Comparison of ENCODE assay signal across 20 cellular contexts in genomic region chr7:17432793-17433192, GRCh38.
DNase-seq lines count a peak whose midpoint lies in the region; ATAC-seq and TF ChIP-seq lines count a peak whose summit lies in the region.
"Had no signal": no experiment of that assay in that cellular context is flagged by ENCODE, and none has a peak within 500 bp of the region (broad histone marks: within the 10 kb centered on the region; RNA-seq: fewer than 3 reads in every experiment).

No MANE protein-coding gene starts in this region.

- no peak overlapping the region for H3K4ac ChIP-seq in mesenchymal stem cell (ENCODE audit: low read depth in 1 of 2, low read length in 2 of 2)

- no peak for TF ChIP-seq CTCF in PC-3 (conservative IDR thresholded peaks at IDR 0.05; ENCODE audit: low read depth, low read length)

- peaks cover 13% of the 10 kb centered on the region for H3K9me3 Mint-ChIP-seq in activated CD4-positive, alpha-beta T cell treated with anti-CD3 and anti-CD28 coated beads, Interleukin-2, amount 10 ng/mL, durations not matched to agents 7 days and 5 days
- peaks cover 13% of the 10 kb centered on the region for H3K9me3 Mint-ChIP-seq in activated CD4-positive, alpha-beta T cell treated with anti-CD3 and anti-CD28 coated beads, Interleukin-2, amount 10 ng/mL, durations not matched to agents 24 days and 14 days

- H2AFZ ChIP-seq in PC-3 (ENCODE audit: low read length) (no peak overlapping the region), mesenchymal stem cell (ENCODE audit: low read depth, low read length) (no peak overlapping the region)
- H2AFZ ChIP-seq: GM23248 had no signal

- no peak overlapping the region for H3K18ac ChIP-seq in mesenchymal stem cell (ENCODE audit: low read depth in 1 of 2, low read length in 2 of 2)

- no peaks in the 10 kb centered on the region for H3K4me1 Mint-ChIP-seq in activated CD4-positive, alpha-beta T cell treated with anti-CD3 and anti-CD28 coated beads, Interleukin-2, amount 10 ng/mL, durations not matched to agents 7 days and 5 days
- no peaks in the 10 kb centered on the region for H3K4me1 Mint-ChIP-seq in activated CD4-positive, alpha-beta T cell treated with anti-CD3 and anti-CD28 coated beads, Interleukin-2, amount 10 ng/mL, durations not matched to agents 24 days and 14 days
- H3K4me1 Mint-ChIP-seq: CD4-positive, alpha-beta memory T cell had no signal

- no CpG with 5 or more reads among the region's 3 CpGs for WGBS in mesenchymal stem cell

- H2BK15ac ChIP-seq in mesenchymal stem cell (ENCODE audit: low read depth, poor library complexity, severe bottlenecking): no peak overlapping the region

- H3K36me3 ChIP-seq in PC-3 (ENCODE audit: low read depth, low read length) (no peaks in the 10 kb centered on the region), mesenchymal stem cell (ENCODE audit: control insufficient read depth in 1 of 2, insufficient read depth in 2 of 2, low read depth in 1 of 2, low read length in 2 of 2) (peaks cover 0 to 4% of the 10 kb centered on the region in 2 experiments)

- no peaks in the 10 kb centered on the region for H3K36me3 Mint-ChIP-seq in activated CD4-positive, alpha-beta T cell treated with anti-CD3 and anti-CD28 coated beads, Interleukin-2, amount 10 ng/mL, durations not matched to agents 7 days and 5 days (ENCODE audit: low read depth)
- no peaks in the 10 kb centered on the region for H3K36me3 Mint-ChIP-seq in activated CD4-positive, alpha-beta T cell treated with anti-CD3 and anti-CD28 coated beads, Interleukin-2, amount 10 ng/mL, durations not matched to agents 24 days and 14 days (ENCODE audit: low read depth)

- CTCF ChIA-PET in activated CD4-positive, alpha-beta T cell treated with anti-CD3 and anti-CD28 coated beads, Interleukin-2, amount 10 ng/mL, durations not matched to agents 7 days and 5 days (lab: Charles Lee): no interaction called here
- CTCF ChIA-PET in PC-3 (lab: Charles Lee): no interaction called here

- intact Hi-C loops in activated CD4-positive, alpha-beta T cell treated with anti-CD3 and anti-CD28 coated beads, Interleukin-2, amount 10 ng/mL, durations not matched to agents 24 days and 14 days (cut with micrococcal nuclease): no loop called here
- intact Hi-C loops in PC-3 (cut with micrococcal nuclease) (loop anchor here (2.0 to 5.0 kb wide), 2 partner anchors 126 to 455 kb away; no protein-coding TSS in a partner anchor), left colon (cut with DNase I, micrococcal nuclease) (no loop called here)

- H4K8ac ChIP-seq in mesenchymal stem cell (ENCODE audit: low read length): no peak overlapping the region

- peak overlapping the region; percentile 19 for H3K27ac Mint-ChIP-seq in activated CD4-positive, alpha-beta T cell treated with anti-CD3 and anti-CD28 coated beads, Interleukin-2, amount 10 ng/mL, durations not matched to agents 7 days and 5 days
- no peak overlapping the region for H3K27ac Mint-ChIP-seq in activated CD4-positive, alpha-beta T cell treated with anti-CD3 and anti-CD28 coated beads, Interleukin-2, amount 10 ng/mL, durations not matched to agents 24 days and 14 days
- H3K27ac Mint-ChIP-seq: CD4-positive, alpha-beta memory T cell had no signal

- H3K14ac ChIP-seq in mesenchymal stem cell (ENCODE audit: low read length in 2 of 2): no peak overlapping the region

- H3K4me3 Mint-ChIP-seq in activated CD4-positive, alpha-beta T cell treated with anti-CD3 and anti-CD28 coated beads, Interleukin-2, amount 10 ng/mL, durations not matched to agents 7 days and 5 days: no peak overlapping the region
- H3K4me3 Mint-ChIP-seq in activated CD4-positive, alpha-beta T cell treated with anti-CD3 and anti-CD28 coated beads, Interleukin-2, amount 10 ng/mL, durations not matched to agents 24 days and 14 days: no peak overlapping the region
- H3K4me3 Mint-ChIP-seq: CD4-positive, alpha-beta memory T cell had no signal

- H3K27ac ChIP-seq in PC-3 (ENCODE audit: low read length) (no peak overlapping the region), mesenchymal stem cell (ENCODE audit: low read length, poor library complexity, severe bottlenecking) (no peak overlapping the region)
- H3K27ac ChIP-seq: 22Rv1, GM23248 had no signal

- H2BK120ac ChIP-seq in mesenchymal stem cell (ENCODE audit: low read depth, low read length): no peak overlapping the region

- no TSS peak for BruUV-seq in PC-3 (replicated peaks; lab: Mats Ljungman, UMichigan)

- no peaks in the 10 kb centered on the region for H3K79me1 ChIP-seq in mesenchymal stem cell (replicated peaks; ENCODE audit: low read length, poor library complexity, severe bottlenecking)

- H4K91ac ChIP-seq in mesenchymal stem cell (ENCODE audit: low read length): no peak overlapping the region

- no peak for DNase-seq in activated CD4-positive, alpha-beta T cell treated with anti-CD3 and anti-CD28 coated beads, Interleukin-2, amount 10 ng/mL, durations not matched to agents 7 days and 5 days
- DNase-seq in activated CD4-positive, alpha-beta T cell treated with anti-CD3 and anti-CD28 coated beads, Interleukin-2, amount 10 ng/mL, durations not matched to agents 24 days and 14 days: no peak
- DNase-seq in DMS53 treated with DMSO at 0.1 percent for 48 hours (lab: John Stamatoyannopoulos, UW; ENCODE audit: unreplicated experiment) (peak; percentile 19), PC-3 (peak; percentile 9), left colon (no peak), mesenchymal stem cell (no peak), NCI-H524 treated with DMSO at 0.1 percent for 48 hours (lab: John Stamatoyannopoulos, UW) (no peak), activated gamma-delta T cell treated with Interleukin-2 at 50 U/mL for 16 hours (no peak)
- DNase-seq: ACHN; C1 segment of cervical spinal cord; Calu3; CD4-positive, alpha-beta memory T cell; COR-L47; DMS153; DMS79 treated with DMSO at 0.1 percent for 48 hours; GF-D8; GM23248; H7; HCEC 1CT had no signal

- H2AK5ac ChIP-seq in mesenchymal stem cell (ENCODE audit: low read length, severe bottlenecking): no peak overlapping the region

- no peak overlapping the region for H2BK12ac ChIP-seq in mesenchymal stem cell (ENCODE audit: low read length in 2 of 2)

- POLR2A ChIA-PET in activated CD4-positive, alpha-beta T cell treated with anti-CD3 and anti-CD28 coated beads, Interleukin-2, amount 10 ng/mL, durations not matched to agents 7 days and 5 days (lab: Charles Lee): no interaction called here
- POLR2A ChIA-PET in PC-3 (lab: Charles Lee; ENCODE audit: unreplicated experiment): no interaction called here

- no peaks in the 10 kb centered on the region for H3K9me2 ChIP-seq in PC-3 (replicated peaks; ENCODE audit: low read length)

- peaks cover 10% of the 10 kb centered on the region for H3K27me3 Mint-ChIP-seq in activated CD4-positive, alpha-beta T cell treated with anti-CD3 and anti-CD28 coated beads, Interleukin-2, amount 10 ng/mL, durations not matched to agents 7 days and 5 days
- no peaks in the 10 kb centered on the region for H3K27me3 Mint-ChIP-seq in activated CD4-positive, alpha-beta T cell treated with anti-CD3 and anti-CD28 coated beads, Interleukin-2, amount 10 ng/mL, durations not matched to agents 24 days and 14 days

- peak; percentile 74 for ATAC-seq in PC-3
- ATAC-seq in left colon: peak; percentile 39

- H3K4me3 ChIP-seq in PC-3 (ENCODE audit: low read length) (no peak overlapping the region), mesenchymal stem cell (ENCODE audit: insufficient read depth in 1 of 2, low read depth in 1 of 2, low read length in 2 of 2) (no peak overlapping the region)
- H3K4me3 ChIP-seq: GM23248 had no signal

- no peak overlapping the region for H2BK5ac ChIP-seq in mesenchymal stem cell (ENCODE audit: low read depth, low read length, poor library complexity, severe bottlenecking)

- H3K9ac ChIP-seq in PC-3 (ENCODE audit: low read length) (no peak overlapping the region), mesenchymal stem cell (ENCODE audit: low read length) (no peak overlapping the region)
- H3K9ac ChIP-seq: GM23248 had no signal

- no peaks in the 10 kb centered on the region for H3F3A ChIP-seq in PC-3 (ENCODE audit: low read length, unreplicated experiment)

- H3K27me3 ChIP-seq in PC-3 (ENCODE audit: low read length) (no peaks in the 10 kb centered on the region), mesenchymal stem cell (ENCODE audit: control insufficient read depth in 1 of 2, insufficient read depth in 1 of 2, low read length in 2 of 2) (no peaks in the 10 kb centered on the region)

- peaks cover 9% of the 10 kb centered on the region; the same call in 1 of the 2 replicates for H3K4me1 ChIP-seq in PC-3 (ENCODE audit: insufficient read depth, low read length)
- no peaks in the 10 kb centered on the region for H3K4me1 ChIP-seq in mesenchymal stem cell (ENCODE audit: control insufficient read depth, insufficient read depth, low read depth, low read length)

- H3K9me3 ChIP-seq in PC-3 (ENCODE audit: low read length) (0 out of 2 replicates have a peak, but pooled peaks cover 10% of the 10 kb centered on the region), mesenchymal stem cell (ENCODE audit: control insufficient read depth, low read length) (peaks cover 15% of the 10 kb centered on the region)

- H3K4me2 ChIP-seq in PC-3 (ENCODE audit: low read length): peak overlapping the region; percentile 8; the same call in 1 of the 2 replicates
- no peak overlapping the region for H3K4me2 ChIP-seq in mesenchymal stem cell (ENCODE audit: low read length, poor library complexity, severe bottlenecking)

- no peak overlapping the region for H3K23ac ChIP-seq in mesenchymal stem cell (ENCODE audit: low read length in 2 of 2)

- no peaks in the 10 kb centered on the region for H3K79me2 ChIP-seq in PC-3 (ENCODE audit: low read length)

- H4K20me1 ChIP-seq in PC-3 (ENCODE audit: low read length): no peaks in the 10 kb centered on the region

Comparison
In these comparisons a context has a peak if more than half of its experiments do, and no peak if none do; other contexts are left out.
1. DNase-seq: peak in DMS53 treated with DMSO at 0.1 percent for 48 hours (single experiment) and PC-3 (single experiment); none in activated CD4-positive, alpha-beta T cell treated with anti-CD3 and anti-CD28 coated beads, Interleukin-2, amount 10 ng/mL, durations not matched to agents 7 days and 5 days (single experiment), activated CD4-positive, alpha-beta T cell treated with anti-CD3 and anti-CD28 coated beads, Interleukin-2, amount 10 ng/mL, durations not matched to agents 24 days and 14 days (single experiment), left colon (0 of 2), mesenchymal stem cell (single experiment), NCI-H524 treated with DMSO at 0.1 percent for 48 hours (single experiment) and activated gamma-delta T cell treated with Interleukin-2 at 50 U/mL for 16 hours (single experiment).